8 cellular contexts compared by ENCODE assay signal in the genomic region with DNA sequence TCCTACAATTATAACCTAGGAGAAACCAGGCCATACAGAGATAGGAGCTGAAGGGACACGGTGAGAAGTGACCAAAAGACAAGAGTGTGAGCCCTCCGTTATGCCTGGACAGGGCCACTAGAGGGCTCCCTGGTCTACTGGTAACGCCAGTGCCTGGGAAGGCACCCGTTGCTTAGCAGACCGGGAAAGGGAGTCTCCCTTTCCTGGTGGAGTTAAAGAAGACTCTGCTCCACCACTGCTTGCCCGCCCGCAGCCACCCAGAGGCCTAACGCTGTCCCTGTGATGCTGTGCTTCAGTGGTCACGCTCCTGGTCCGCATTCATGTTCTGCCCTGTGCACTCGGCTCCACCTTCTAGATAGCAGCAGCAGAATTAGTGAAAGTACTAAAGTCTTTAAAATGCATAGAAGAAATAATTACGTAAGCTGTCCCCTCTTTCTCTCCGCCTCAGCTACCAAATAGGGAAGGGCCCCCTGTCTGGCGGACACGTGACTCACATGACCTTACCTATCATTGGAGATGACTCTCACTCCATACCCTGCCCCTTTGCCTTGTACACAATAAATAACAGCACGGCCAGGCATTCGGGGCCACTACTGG. TPM values are rescaled to one million over a fixed set of nuclear protein-coding genes. Genes with fewer than 3 reads are reported as not detected.
A peak's percentile ranks its signal among the peaks of the same experiment; 100 is the strongest.
DNase-seq lines count a peak whose midpoint lies in the region; ATAC-seq and TF ChIP-seq lines count a peak whose summit lies in the region.

No MANE protein-coding gene starts in this region.

- no peaks in the 10 kb centered on the region for H3K4me1 ChIP-seq in colonic mucosa
- peaks cover 0 to 7% of the 10 kb centered on the region in 2 donors for H3K4me1 ChIP-seq in left lung

- TF ChIP-seq CTCF in colonic mucosa (IDR thresholded peaks at IDR 0.05) (peak; percentile 89), left lung (IDR thresholded peaks at IDR 0.05) (peak; percentile 86 to 89)

- H3K4me3 ChIP-seq in colonic mucosa (no peak overlapping the region), left lung (peak overlapping the region in 1 of 2 donors; percentile 18)

- DNase-seq in DMS 273 treated with DMSO at 0.1 percent for 48 hours (lab: John Stamatoyannopoulos, UW), result peak; percentile 76
- peak; percentile 82 to 86 for DNase-seq in NCI-H446 (lab: John Stamatoyannopoulos, UW)
- DNase-seq in activated CD4-positive, alpha-beta T cell treated with anti-CD3 and anti-CD28 coated beads for 24 hours (ENCODE audit: low read depth in 2 of 2), result peak; percentile 49 to 61
- peak; percentile 86 for DNase-seq in colonic mucosa
- peak; percentile 83 to 88 for DNase-seq in left lung
- DNase-seq in stimulated activated CD4-positive, alpha-beta T cell treated with anti-CD3 and anti-CD28 coated beads, Interleukin-2, amount 100 ng/mL, for 4 hours (ENCODE audit: low read depth), result peak; percentile 54

- ATAC-seq in HG02884 (IDR thresholded peaks at IDR 0.05; ENCODE audit: unreplicated experiment), result peak; percentile 63
- peak; percentile 90 for ATAC-seq in left lung
- ATAC-seq in GM21423 (IDR thresholded peaks at IDR 0.05; ENCODE audit: unreplicated experiment), result no peak

- H3K36me3 ChIP-seq in colonic mucosa (no peaks in the 10 kb centered on the region), left lung (no peaks in the 10 kb centered on the region)

- no peak overlapping the region for H3K9ac ChIP-seq in colonic mucosa (ENCODE audit: low read depth in 2 of 2, low read length in 2 of 2)

- no peaks in the 10 kb centered on the region for H3K27me3 ChIP-seq in colonic mucosa
- H3K27me3 ChIP-seq in left lung, result peaks cover 0 to 25% of the 10 kb centered on the region in 2 donors

- H3K27ac ChIP-seq in colonic mucosa (no peak overlapping the region), left lung (no peak overlapping the region)

- H3K9me3 ChIP-seq in colonic mucosa (no peaks in the 10 kb centered on the region), left lung (no peaks in the 10 kb centered on the region)

- intact Hi-C loops in colonic mucosa (cut with DNase I) (no loop called here), left lung (cut with DNase I) (loop anchor here in 1 of 2 donors (10.0 kb wide), 1 partner anchor 58 kb away; a partner anchor contains a TSS)

RNA-seq across cellular contexts. Expression of a gene that starts 32.5 kb away (rescaled TPM):
- total RNA-seq in colonic mucosa (100 to 1,000 TPM; 228 to 278 TPM), left lung (100 to 1,000 TPM; 214 to 240 TPM)

RNA-seq across cellular contexts. Expression of a gene that starts 34.8 kb away (rescaled TPM):
- total RNA-seq in colonic mucosa, result under 1 TPM; 0.37 to 0.45 TPM
- total RNA-seq in left lung, result under 1 TPM; 0.21 to 0.35 TPM
